31 cellular contexts compared by ENCODE assay signal in the genomic region with DNA sequence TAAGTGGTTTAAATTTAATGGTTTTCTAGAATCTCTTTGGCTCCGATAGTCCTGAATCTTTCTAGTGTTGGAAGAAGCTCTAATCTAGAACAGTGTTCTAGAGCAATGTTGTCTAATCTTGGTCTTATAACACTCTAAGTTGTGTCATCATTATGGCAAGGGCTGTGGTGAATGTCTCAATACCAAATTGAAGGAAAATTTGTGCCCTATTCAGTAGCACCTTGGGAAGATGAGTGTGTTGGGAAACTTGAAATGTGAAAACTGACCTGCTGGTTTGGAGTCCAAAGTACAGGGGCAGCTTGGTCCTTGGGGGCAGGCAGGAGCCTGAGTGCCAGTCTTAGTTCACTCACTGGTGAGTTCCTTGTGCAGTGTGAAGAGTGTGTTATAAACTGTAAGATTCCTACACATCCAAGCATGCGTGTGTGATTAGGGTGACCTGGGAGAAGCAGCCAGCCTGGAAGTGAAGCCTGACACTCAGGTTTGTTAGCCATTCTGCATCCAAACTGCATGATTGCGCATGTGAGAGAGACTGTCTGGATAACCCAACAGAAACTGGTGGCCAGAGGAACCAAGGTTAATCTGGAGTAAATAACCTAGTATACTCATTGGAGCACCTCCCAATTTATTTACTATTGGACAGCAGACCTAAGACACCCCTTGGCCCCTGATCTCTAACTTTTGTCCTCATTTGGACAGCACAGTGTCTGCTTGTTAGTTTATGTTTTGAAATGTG. TPM values are rescaled to one million over a fixed set of nuclear protein-coding genes. Genes with fewer than 3 reads are reported as not detected.
A peak's percentile ranks its signal among the peaks of the same experiment; 100 is the strongest.
DNase-seq lines count a peak whose midpoint lies in the region; ATAC-seq, FAIRE-seq and TF ChIP-seq lines count a peak whose summit lies in the region.
"Had no signal": no experiment of that assay in that cellular context is flagged by ENCODE, and none has a peak within 500 bp of the region (broad histone marks: within the 10 kb centered on the region; RNA-seq: fewer than 3 reads in every experiment).

No MANE protein-coding gene starts in this region.

- WGBS in right cardiac atrium, result 83% methylated on average over 3 of the region's 3 CpGs
- whole genome bisulfite sequencing in K562 (ENCODE audit: insufficient coverage, low coverage, missing lambda C conversion rate), result 89% methylated on average over 3 of the region's 3 CpGs

- H3K9ac ChIP-seq in K562 (ENCODE audit: insufficient read depth in 1 of 2, low read depth in 2 of 2, low read length in 2 of 2), result 0 out of 4 replicates have a peak overlapping the region, but pooled peaks of 1 of the 2 experiments have one; percentile 6

- DNase-seq in cardiac septum (ENCODE audit: low spot score) (peak; percentile 35), right cardiac atrium (no peak), K562 (ENCODE audit: extremely low read depth in 1 of 4, low spot score in 3 of 4) (no peak), NCI-H82 treated with DMSO at 0.1 percent for 48 hours (lab: John Stamatoyannopoulos, UW; ENCODE audit: unreplicated experiment) (no peak), UCSD-AML1 (lab: John Stamatoyannopoulos, UW; ENCODE audit: unreplicated experiment) (no peak)
- DNase-seq: activated CD4-positive, alpha-beta T cell treated with anti-CD3 and anti-CD28 coated beads for 48 hours; activated effector memory CD4-positive, alpha-beta T cell treated with Interleukin-2 at 50 U/mL for 16 hours; activated T-cell treated with anti-CD3 and anti-CD28 coated beads for 4 hours; AML-193; aorta; effector memory CD8-positive, alpha-beta T cell; EL; erythroblast; head of caudate nucleus; naive B cell; NCI-H1092 treated with DMSO at 0.1 percent for 48 hours; NCI-H1694 treated with DMSO at 0.1 percent for 48 hours; NCI-H82; stimulated activated CD4-positive, alpha-beta T cell treated with anti-CD3 and anti-CD28 coated beads, Interleukin-15, amount 100 ng/mL, for 24 hours; upper lobe of left lung had no signal

- POLR2A ChIA-PET in K562 (lab: Yijun Ruan, JAX), result interaction anchor here (1.0 kb wide), 1 partner anchor 11 kb away, joined by 3 read pairs; no protein-coding TSS in a partner anchor

- CTCF ChIA-PET in K562 (lab: Yijun Ruan, JAX; ENCODE audit: low intra/inter-chr PET ratio), result no interaction called here

- no peak overlapping the region for H2AFZ ChIP-seq in K562 (ENCODE audit: low read depth, low read length)

- peaks cover 34% of the 10 kb centered on the region for H3K36me3 ChIP-seq in K562 (ENCODE audit: control insufficient read depth, insufficient read depth, low read length)
- peaks cover 18% of the 10 kb centered on the region for H3K36me3 ChIP-seq in neutrophil
- H3K36me3 ChIP-seq: prostate gland had no signal

- TF ChIP-seq EP300 in K562 (IDR thresholded peaks at IDR 0.05; ENCODE audit: low read length), result no peak

- H3K4me2 ChIP-seq in K562 (ENCODE audit: insufficient read depth, low read length), result no peak overlapping the region

- H3K4me3 ChIP-seq in right cardiac atrium (ENCODE audit: low read length) (no peak overlapping the region), K562 (no peak overlapping the region), neutrophil (ENCODE audit: low read depth in 1 of 2, low read length in 1 of 2) (no peak overlapping the region)
- H3K4me3 ChIP-seq: coronary artery, HAP-1, prostate gland, SJSA1, upper lobe of left lung had no signal

- H3K4me1 ChIP-seq in right cardiac atrium (ENCODE audit: control insufficient read depth, insufficient read depth, low read length), result peaks cover 32% of the 10 kb centered on the region
- peaks cover 8 to 12% of the 10 kb centered on the region in 2 experiments; a peak in 2 of 5 replicates for H3K4me1 ChIP-seq in K562 (replicated peaks in 1 of 2; ENCODE audit: control insufficient read depth in 2 of 2, insufficient read depth in 2 of 2, low read length in 2 of 2)
- H3K4me1 ChIP-seq in neutrophil (ENCODE audit: control insufficient read depth in 1 of 2, insufficient read depth in 1 of 2, low read depth in 1 of 2, low read length in 1 of 2), result peaks cover 33 to 54% of the 10 kb centered on the region in 2 experiments
- H3K4me1 ChIP-seq: HAP-1, SJSA1 had no signal

- TF ChIP-seq RAD21 in K562 (CRISPR knock-in tag; conservative IDR thresholded peaks at IDR 0.05 in 1 of 2, IDR thresholded peaks at IDR 0.05 in 1 of 2), result no peak

- ATAC-seq in right cardiac atrium (no peak), K562 (no peak; the same call in 1 of the 3 replicates), GM19455 (IDR thresholded peaks at IDR 0.05; ENCODE audit: unreplicated experiment) (no peak), GM19397 (IDR thresholded peaks at IDR 0.05; ENCODE audit: unreplicated experiment) (no peak)
- ATAC-seq: activated naive CD4-positive, alpha-beta T cell treated with anti-CD3 and anti-CD28 coated beads, Interleukin-2, amount 50 U/mL, for 72 hours; effector memory CD8-positive, alpha-beta T cell; stimulated activated effector memory CD8-positive, alpha-beta T cell treated with anti-CD3 and anti-CD28 coated beads, Interleukin-12 subunit alpha, Interleukin-12 subunit beta, amount 100 ng/mL, for 72 hours had no signal

- no peak overlapping the region for H3K27ac ChIP-seq in right cardiac atrium (ENCODE audit: low read length)
- H3K27ac ChIP-seq in K562 (ENCODE audit: extremely low read depth, low read depth, low read length), result no peak overlapping the region
- H3K27ac ChIP-seq in neutrophil, result peak overlapping the region; percentile 66
- H3K27ac ChIP-seq: coronary artery, prostate gland, SJSA1, upper lobe of left lung had no signal

- peaks cover 37% of the 10 kb centered on the region for H4K20me1 ChIP-seq in K562 (replicated peaks; ENCODE audit: control insufficient read depth, insufficient read depth, low read length)

- intact Hi-C loops in cardiac septum (cut with DNase I), result no loop called here
- intact Hi-C loops in right cardiac atrium (cut with DNase I), result no loop called here
- intact Hi-C loops in K562 (cut with micrococcal nuclease), result no loop called here

- TF ChIP-seq POLR2A in K562 (conservative IDR thresholded peaks at IDR 0.05), result no peak

- H3K27me3 ChIP-seq in right cardiac atrium (ENCODE audit: control insufficient read depth, insufficient read depth) (no peaks in the 10 kb centered on the region), K562 (ENCODE audit: control insufficient read depth in 2 of 2, insufficient read depth in 2 of 2, low read length in 2 of 2) (no peaks in the 10 kb centered on the region), neutrophil (no peaks in the 10 kb centered on the region)
- H3K27me3 ChIP-seq: SJSA1, upper lobe of left lung had no signal

- H3K79me2 ChIP-seq in K562 (ENCODE audit: control insufficient read depth, insufficient read depth, low read length), result peaks cover 77% of the 10 kb centered on the region

- no peak for TF ChIP-seq CTCF in K562 (IDR thresholded peaks at IDR 0.05 in 2 of 3, conservative IDR thresholded peaks at IDR 0.05 in 1 of 3; ENCODE audit: insufficient read depth in 2 of 3, low read depth in 1 of 3, low read length in 3 of 3)
- TF ChIP-seq CTCF in neutrophil (IDR thresholded peaks at IDR 0.05), result no peak

- peaks cover 15% of the 10 kb centered on the region for H3K9me1 ChIP-seq in K562 (ENCODE audit: control insufficient read depth, insufficient read depth, low read length)

- no peak for FAIRE-seq in K562 (lab: Jason Lieb, UNC)
- FAIRE-seq: keratinocyte had no signal

- no TSS peak for BruUV-seq in K562 (replicated peaks; lab: Mats Ljungman, UMichigan)

- in situ Hi-C loops in K562 (cut with MboI), result no loop called here

- H3K9me3 ChIP-seq in right cardiac atrium (ENCODE audit: control insufficient read depth, low read length) (no peaks in the 10 kb centered on the region), K562 (replicated peaks; ENCODE audit: control insufficient read depth, insufficient read depth, low read depth, low read length) (no peaks in the 10 kb centered on the region), neutrophil (no peaks in the 10 kb centered on the region)
- H3K9me3 ChIP-seq: HAP-1, prostate gland, SJSA1, upper lobe of left lung had no signal

RNA-seq across cellular contexts. Expression of gene ZNF592, which starts 14.6 kb away (rescaled TPM):
- total RNA-seq in cardiac septum (25.7 TPM), right cardiac atrium (10 to 100 TPM; 20.3 to 25.6 (median 20.6) TPM), K562 (2014; rRNA removed) (5.9 and 9.1 TPM in 2 replicates), K562 (2014; rRNA removed; fragmentation: Illumina TruSeq; extraction: Trizol) (6.3 and 6.6 TPM in 2 replicates), K562 (2015; rRNA removed; fragmentation: Illumina TruSeq; extraction: Trizol) (9.1 and 9.2 TPM in 2 replicates), K562 (2021) (22.0 and 23.8 TPM in 2 replicates)
- polyA plus RNA-seq in right cardiac atrium (14.0 TPM), K562 (2011; rRNA removed) (7.4 and 10.4 TPM in 2 replicates), K562 (2014; fragmentation: Illumina TruSeq; extraction: Trizol) (18.5 and 18.8 TPM in 2 replicates), K562 (2014; fragmentation: Nextera tagmentation; extraction: Ambion mirVana) (1 to 10 TPM in 1 of 2 experiments, under 1 TPM in 1; 0.88 to 1.7 TPM), K562 (2014; rRNA removed) (11.6 TPM in 2 replicates)
- total RNA-seq in K562 (2011; cell fraction: chromatin; rRNA removed; ENCODE audit: low replicate concordance), result 22.7 and 35.2 TPM in 2 replicates
- 18.4 and 21.7 TPM in 2 replicates for total RNA-seq in K562 (2011; cell fraction: nucleolus; rRNA removed)
- total RNA-seq in K562 (2011; cell fraction: nucleoplasm; rRNA removed), result 22.7 and 26.9 TPM in 2 replicates
- polyA plus RNA-seq in K562 (2011; cell fraction: cytosol; rRNA removed), result 8.8 and 14.0 TPM in 2 replicates
- 15.9 and 24.2 TPM in 2 replicates for polyA plus RNA-seq in K562 (2011; cell fraction: nucleus; rRNA removed)
- polyA plus RNA-seq in K562 (2012), result 12.6 and 16.1 TPM in 2 replicates
- polyA minus RNA-seq in K562 (2011; rRNA and poly(A)+ RNA removed), result 7.6 and 8.8 TPM in 2 replicates
- 13.0 and 13.9 TPM in 2 replicates for polyA minus RNA-seq in K562 (2011; cell fraction: cytosol; rRNA and poly(A)+ RNA removed)
- polyA minus RNA-seq in K562 (2011; cell fraction: nucleus; rRNA and poly(A)+ RNA removed), result 8.2 and 9.0 TPM in 2 replicates

RNA-seq across cellular contexts. Expression of gene SEC11A, which starts 47.1 kb away (rescaled TPM):
- total RNA-seq in cardiac septum (63.8 TPM), right cardiac atrium (10 to 100 TPM; 86.2 to 91.6 (median 88.1) TPM), K562 (2014; rRNA removed) (170 and 198 TPM in 2 replicates), K562 (2014; rRNA removed; fragmentation: Illumina TruSeq; extraction: Trizol) (270 and 314 TPM in 2 replicates), K562 (2015; rRNA removed; fragmentation: Illumina TruSeq; extraction: Trizol) (204 and 217 TPM in 2 replicates), K562 (2021) (175 and 183 TPM in 2 replicates)
- polyA plus RNA-seq in right cardiac atrium (92.2 TPM), K562 (2011; rRNA removed) (166 and 238 TPM in 2 replicates), K562 (2014; fragmentation: Illumina TruSeq; extraction: Trizol) (240 and 254 TPM in 2 replicates), K562 (2014; fragmentation: Nextera tagmentation; extraction: Ambion mirVana) (100 to 1,000 TPM; 206 to 229 TPM), K562 (2014; rRNA removed) (301 and 310 TPM in 2 replicates)
- 73.8 and 151 TPM in 2 replicates for total RNA-seq in K562 (2011; cell fraction: chromatin; rRNA removed; ENCODE audit: low replicate concordance)
- total RNA-seq in K562 (2011; cell fraction: nucleolus; rRNA removed), result 86.1 and 103 TPM in 2 replicates
- total RNA-seq in K562 (2011; cell fraction: nucleoplasm; rRNA removed), result 189 and 195 TPM in 2 replicates
- polyA plus RNA-seq in K562 (2011; cell fraction: cytosol; rRNA removed), result 49.8 and 172 TPM in 2 replicates
- polyA plus RNA-seq in K562 (2011; cell fraction: nucleus; rRNA removed), result 32.1 and 71.9 TPM in 2 replicates
- polyA plus RNA-seq in K562 (2012), result 230 and 261 TPM in 2 replicates
- polyA minus RNA-seq in K562 (2011; rRNA and poly(A)+ RNA removed), result 166 and 171 TPM in 2 replicates
- polyA minus RNA-seq in K562 (2011; cell fraction: cytosol; rRNA and poly(A)+ RNA removed), result 52.9 and 55.4 TPM in 2 replicates
- 17.9 and 29.9 TPM in 2 replicates for polyA minus RNA-seq in K562 (2011; cell fraction: nucleus; rRNA and poly(A)+ RNA removed)

RNA-seq across cellular contexts. Expression of gene ALPK3, which starts 54.1 kb away (rescaled TPM):
- total RNA-seq in cardiac septum (190 TPM), right cardiac atrium (10 to 100 TPM; 72.1 to 95.2 (median 78.6) TPM), K562 (2014; rRNA removed) (0.05 and 0.08 TPM in 2 replicates), K562 (2014; rRNA removed; fragmentation: Illumina TruSeq; extraction: Trizol) (0.03 and 0.07 TPM in 2 replicates), K562 (2015; rRNA removed; fragmentation: Illumina TruSeq; extraction: Trizol) (0.07 and 0.15 TPM in 2 replicates), K562 (2021) (0.07 and 0.13 TPM in 2 replicates)
- polyA plus RNA-seq in right cardiac atrium (65.8 TPM), K562 (2011; rRNA removed) (0.07 and 0.20 TPM in 2 replicates), K562 (2014; fragmentation: Illumina TruSeq; extraction: Trizol) (0.04 and 0.08 TPM in 2 replicates), K562 (2014; fragmentation: Nextera tagmentation; extraction: Ambion mirVana) (not detected), K562 (2014; rRNA removed) (0.09 and 1.0 TPM in 2 replicates)
- 0.23 and 0.32 TPM in 2 replicates for total RNA-seq in K562 (2011; cell fraction: chromatin; rRNA removed; ENCODE audit: low replicate concordance)
- total RNA-seq in K562 (2011; cell fraction: nucleolus; rRNA removed), result 0.13 and 0.33 TPM in 2 replicates
- 0.23 and 0.37 TPM in 2 replicates for total RNA-seq in K562 (2011; cell fraction: nucleoplasm; rRNA removed)
- polyA plus RNA-seq in K562 (2011; cell fraction: cytosol; rRNA removed), result 0.12 and 0.39 TPM in 2 replicates
- 0.20 and 0.25 TPM in 2 replicates for polyA plus RNA-seq in K562 (2011; cell fraction: nucleus; rRNA removed)
- polyA plus RNA-seq in K562 (2012), result 0.12 and 0.26 TPM in 2 replicates
- polyA minus RNA-seq in K562 (2011; rRNA and poly(A)+ RNA removed), result 0.03 and 0.07 TPM in 2 replicates
- polyA minus RNA-seq in K562 (2011; cell fraction: cytosol; rRNA and poly(A)+ RNA removed), result 0.18 TPM in 1 of 2 replicates, not detected in the other
- 0.22 and 0.27 TPM in 2 replicates for polyA minus RNA-seq in K562 (2011; cell fraction: nucleus; rRNA and poly(A)+ RNA removed)
- polyA plus RNA-seq: IgD-negative memory B cell had no signal

Comparison
In these comparisons a context has a peak if more than half of its experiments do, and no peak if none do; other contexts are left out.
1. RNA of gene ALPK3, which starts 54.1 kb away (total RNA-seq): 190 TPM in cardiac septum (single experiment) and 72.1 to 95.2 TPM in right cardiac atrium; 0.03 to 0.37 TPM in K562; every median in the first group is over 10 times any median in the second.